In the genomic region with DNA sequence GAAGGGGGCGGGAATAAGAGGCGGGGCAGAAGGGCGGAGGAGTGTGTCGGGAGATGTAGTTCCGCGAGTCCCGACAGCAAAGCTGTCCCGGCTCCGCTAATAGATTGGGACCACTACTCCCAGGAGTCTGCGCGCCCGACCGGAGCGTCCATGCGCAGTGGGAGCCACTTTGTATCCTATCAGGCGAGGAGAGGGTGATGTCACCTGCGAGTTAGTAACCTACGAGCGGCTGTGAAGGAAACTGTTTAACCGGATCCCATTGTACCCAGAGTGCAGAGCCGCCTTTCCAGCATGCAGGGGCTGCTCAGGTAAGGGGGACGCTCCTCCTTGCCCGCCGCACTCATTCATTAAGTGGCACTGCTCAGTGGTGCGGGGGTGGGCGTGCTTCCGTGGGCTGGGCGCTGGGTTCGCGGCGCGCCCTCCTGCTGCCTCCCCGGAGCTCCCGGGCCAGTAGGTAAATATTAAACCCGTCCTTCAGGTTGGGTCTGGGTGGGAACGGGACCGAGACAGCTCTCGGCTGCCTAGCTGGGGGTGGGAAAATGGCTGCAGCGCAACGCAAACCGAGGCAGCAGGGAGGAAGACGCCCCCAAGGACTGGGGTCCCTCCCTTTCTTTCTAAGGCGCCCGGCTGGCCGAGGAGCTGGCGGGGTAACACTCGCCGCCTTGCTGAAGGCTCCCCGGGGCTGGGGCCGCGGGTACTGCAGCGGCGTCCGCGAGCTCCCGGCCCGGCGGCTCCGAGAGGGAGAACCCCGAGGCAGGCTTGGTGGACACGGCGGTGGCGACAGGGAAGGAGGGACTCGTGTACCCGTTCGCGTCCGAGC, we compare ENCODE assay signal across 1 cellular context.
TF ChIP-seq lines count a peak whose summit lies in the region.

A gene (plus strand): TSS at position 207 of the 820 bp plus-strand sequence. CDS start 74,811 bp downstream, outside the sequence.

TF ChIP-seq in HepG2, 621 proteins besides CTCF, POLR2A, EP300 and RAD21 (continues in another document):
- TF ChIP-seq, protein P1, sequence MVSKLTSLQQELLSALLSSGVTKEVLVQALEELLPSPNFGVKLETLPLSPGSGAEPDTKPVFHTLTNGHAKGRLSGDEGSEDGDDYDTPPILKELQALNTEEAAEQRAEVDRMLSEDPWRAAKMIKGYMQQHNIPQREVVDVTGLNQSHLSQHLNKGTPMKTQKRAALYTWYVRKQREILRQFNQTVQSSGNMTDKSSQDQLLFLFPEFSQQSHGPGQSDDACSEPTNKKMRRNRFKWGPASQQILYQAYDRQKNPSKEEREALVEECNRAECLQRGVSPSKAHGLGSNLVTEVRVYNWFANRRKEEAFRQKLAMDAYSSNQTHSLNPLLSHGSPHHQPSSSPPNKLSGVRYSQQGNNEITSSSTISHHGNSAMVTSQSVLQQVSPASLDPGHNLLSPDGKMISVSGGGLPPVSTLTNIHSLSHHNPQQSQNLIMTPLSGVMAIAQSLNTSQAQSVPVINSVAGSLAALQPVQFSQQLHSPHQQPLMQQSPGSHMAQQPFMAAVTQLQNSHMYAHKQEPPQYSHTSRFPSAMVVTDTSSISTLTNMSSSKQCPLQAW (CRISPR knock-in tag; IDR thresholded peaks at IDR 0.05) = peak; percentile 51; the same call in 1 of the 2 replicates
- TF ChIP-seq, protein P2, sequence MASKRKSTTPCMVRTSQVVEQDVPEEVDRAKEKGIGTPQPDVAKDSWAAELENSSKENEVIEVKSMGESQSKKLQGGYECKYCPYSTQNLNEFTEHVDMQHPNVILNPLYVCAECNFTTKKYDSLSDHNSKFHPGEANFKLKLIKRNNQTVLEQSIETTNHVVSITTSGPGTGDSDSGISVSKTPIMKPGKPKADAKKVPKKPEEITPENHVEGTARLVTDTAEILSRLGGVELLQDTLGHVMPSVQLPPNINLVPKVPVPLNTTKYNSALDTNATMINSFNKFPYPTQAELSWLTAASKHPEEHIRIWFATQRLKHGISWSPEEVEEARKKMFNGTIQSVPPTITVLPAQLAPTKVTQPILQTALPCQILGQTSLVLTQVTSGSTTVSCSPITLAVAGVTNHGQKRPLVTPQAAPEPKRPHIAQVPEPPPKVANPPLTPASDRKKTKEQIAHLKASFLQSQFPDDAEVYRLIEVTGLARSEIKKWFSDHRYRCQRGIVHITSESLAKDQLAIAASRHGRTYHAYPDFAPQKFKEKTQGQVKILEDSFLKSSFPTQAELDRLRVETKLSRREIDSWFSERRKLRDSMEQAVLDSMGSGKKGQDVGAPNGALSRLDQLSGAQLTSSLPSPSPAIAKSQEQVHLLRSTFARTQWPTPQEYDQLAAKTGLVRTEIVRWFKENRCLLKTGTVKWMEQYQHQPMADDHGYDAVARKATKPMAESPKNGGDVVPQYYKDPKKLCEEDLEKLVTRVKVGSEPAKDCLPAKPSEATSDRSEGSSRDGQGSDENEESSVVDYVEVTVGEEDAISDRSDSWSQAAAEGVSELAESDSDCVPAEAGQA (IDR thresholded peaks at IDR 0.05; ENCODE audit: low read depth) = 0 out of 2 replicates have a peak, but pooled peaks have one; percentile 27
- TF ChIP-seq, protein P2 (CRISPR knock-in tag; IDR thresholded peaks at IDR 0.05; ENCODE audit: borderline replicate concordance) = no peak
- TF ChIP-seq CENPT (CRISPR knock-in tag; IDR thresholded peaks at IDR 0.05; ENCODE audit: low read depth) (no peak), YEATS4 (CRISPR knock-in tag; IDR thresholded peaks at IDR 0.05; ENCODE audit: borderline replicate concordance) (0 out of 2 replicates have a peak, but pooled peaks have one; percentile 18), ZNF354B (CRISPR knock-in tag; IDR thresholded peaks at IDR 0.05) (no peak), ARNT2 (CRISPR knock-in tag; IDR thresholded peaks at IDR 0.05; ENCODE audit: low read depth) (peak; percentile 25), XRCC5 (optimal IDR thresholded peaks at IDR 0.05; ENCODE audit: low read length) (no peak), NR2F2 (IDR thresholded peaks at IDR 0.05; ENCODE audit: borderline replicate concordance, low read depth) (0 out of 2 replicates have a peak, but pooled peaks have one; percentile 6), BCL6 (CRISPR knock-in tag; IDR thresholded peaks at IDR 0.05) (no peak; the same call in 1 of the 2 replicates), TGIF2 (CRISPR knock-in tag; IDR thresholded peaks at IDR 0.05) (0 out of 2 replicates have a peak, but pooled peaks have one; percentile 13), RFXAP (CRISPR knock-in tag; IDR thresholded peaks at IDR 0.05; ENCODE audit: borderline replicate concordance) (0 out of 2 replicates have a peak, but pooled peaks have one; percentile 33), FOXP1 (IDR thresholded peaks at IDR 0.05) (no peak), FOXP1 (CRISPR knock-in tag; IDR thresholded peaks at IDR 0.05) (no peak), KLF16 (CRISPR knock-in tag; IDR thresholded peaks at IDR 0.05) (peak in 1 of 2 experiments; percentile 37; a peak in 1 of 4 replicates), KMT2A (CRISPR knock-in tag; IDR thresholded peaks at IDR 0.05) (peak; percentile 63; the same call in 1 of the 2 replicates), MED13 (CRISPR knock-in tag; IDR thresholded peaks at IDR 0.05) (peak; percentile 21; the same call in 1 of the 2 replicates), SALL2 (CRISPR knock-in tag; IDR thresholded peaks at IDR 0.05) (0 out of 2 replicates have a peak, but pooled peaks have one; percentile 30), KLF12 (CRISPR knock-in tag; IDR thresholded peaks at IDR 0.05; ENCODE audit: borderline replicate concordance) (peak; percentile 80), ZNF747 (CRISPR knock-in tag; IDR thresholded peaks at IDR 0.05; ENCODE audit: borderline replicate concordance) (no peak; the same call in 1 of the 2 replicates)
- TF ChIP-seq, protein P3, sequence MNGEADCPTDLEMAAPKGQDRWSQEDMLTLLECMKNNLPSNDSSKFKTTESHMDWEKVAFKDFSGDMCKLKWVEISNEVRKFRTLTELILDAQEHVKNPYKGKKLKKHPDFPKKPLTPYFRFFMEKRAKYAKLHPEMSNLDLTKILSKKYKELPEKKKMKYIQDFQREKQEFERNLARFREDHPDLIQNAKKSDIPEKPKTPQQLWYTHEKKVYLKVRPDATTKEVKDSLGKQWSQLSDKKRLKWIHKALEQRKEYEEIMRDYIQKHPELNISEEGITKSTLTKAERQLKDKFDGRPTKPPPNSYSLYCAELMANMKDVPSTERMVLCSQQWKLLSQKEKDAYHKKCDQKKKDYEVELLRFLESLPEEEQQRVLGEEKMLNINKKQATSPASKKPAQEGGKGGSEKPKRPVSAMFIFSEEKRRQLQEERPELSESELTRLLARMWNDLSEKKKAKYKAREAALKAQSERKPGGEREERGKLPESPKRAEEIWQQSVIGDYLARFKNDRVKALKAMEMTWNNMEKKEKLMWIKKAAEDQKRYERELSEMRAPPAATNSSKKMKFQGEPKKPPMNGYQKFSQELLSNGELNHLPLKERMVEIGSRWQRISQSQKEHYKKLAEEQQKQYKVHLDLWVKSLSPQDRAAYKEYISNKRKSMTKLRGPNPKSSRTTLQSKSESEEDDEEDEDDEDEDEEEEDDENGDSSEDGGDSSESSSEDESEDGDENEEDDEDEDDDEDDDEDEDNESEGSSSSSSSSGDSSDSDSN (CRISPR knock-in tag; IDR thresholded peaks at IDR 0.05) = peak; percentile 85
- TF ChIP-seq, protein P4, sequence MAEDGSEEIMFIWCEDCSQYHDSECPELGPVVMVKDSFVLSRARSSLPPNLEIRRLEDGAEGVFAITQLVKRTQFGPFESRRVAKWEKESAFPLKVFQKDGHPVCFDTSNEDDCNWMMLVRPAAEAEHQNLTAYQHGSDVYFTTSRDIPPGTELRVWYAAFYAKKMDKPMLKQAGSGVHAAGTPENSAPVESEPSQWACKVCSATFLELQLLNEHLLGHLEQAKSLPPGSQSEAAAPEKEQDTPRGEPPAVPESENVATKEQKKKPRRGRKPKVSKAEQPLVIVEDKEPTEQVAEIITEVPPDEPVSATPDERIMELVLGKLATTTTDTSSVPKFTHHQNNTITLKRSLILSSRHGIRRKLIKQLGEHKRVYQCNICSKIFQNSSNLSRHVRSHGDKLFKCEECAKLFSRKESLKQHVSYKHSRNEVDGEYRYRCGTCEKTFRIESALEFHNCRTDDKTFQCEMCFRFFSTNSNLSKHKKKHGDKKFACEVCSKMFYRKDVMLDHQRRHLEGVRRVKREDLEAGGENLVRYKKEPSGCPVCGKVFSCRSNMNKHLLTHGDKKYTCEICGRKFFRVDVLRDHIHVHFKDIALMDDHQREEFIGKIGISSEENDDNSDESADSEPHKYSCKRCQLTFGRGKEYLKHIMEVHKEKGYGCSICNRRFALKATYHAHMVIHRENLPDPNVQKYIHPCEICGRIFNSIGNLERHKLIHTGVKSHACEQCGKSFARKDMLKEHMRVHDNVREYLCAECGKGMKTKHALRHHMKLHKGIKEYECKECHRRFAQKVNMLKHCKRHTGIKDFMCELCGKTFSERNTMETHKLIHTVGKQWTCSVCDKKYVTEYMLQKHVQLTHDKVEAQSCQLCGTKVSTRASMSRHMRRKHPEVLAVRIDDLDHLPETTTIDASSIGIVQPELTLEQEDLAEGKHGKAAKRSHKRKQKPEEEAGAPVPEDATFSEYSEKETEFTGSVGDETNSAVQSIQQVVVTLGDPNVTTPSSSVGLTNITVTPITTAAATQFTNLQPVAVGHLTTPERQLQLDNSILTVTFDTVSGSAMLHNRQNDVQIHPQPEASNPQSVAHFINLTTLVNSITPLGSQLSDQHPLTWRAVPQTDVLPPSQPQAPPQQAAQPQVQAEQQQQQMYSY (CRISPR knock-in tag; IDR thresholded peaks at IDR 0.05) = peak; percentile 42; the same call in 1 of the 2 replicates
- TF ChIP-seq, protein P5, sequence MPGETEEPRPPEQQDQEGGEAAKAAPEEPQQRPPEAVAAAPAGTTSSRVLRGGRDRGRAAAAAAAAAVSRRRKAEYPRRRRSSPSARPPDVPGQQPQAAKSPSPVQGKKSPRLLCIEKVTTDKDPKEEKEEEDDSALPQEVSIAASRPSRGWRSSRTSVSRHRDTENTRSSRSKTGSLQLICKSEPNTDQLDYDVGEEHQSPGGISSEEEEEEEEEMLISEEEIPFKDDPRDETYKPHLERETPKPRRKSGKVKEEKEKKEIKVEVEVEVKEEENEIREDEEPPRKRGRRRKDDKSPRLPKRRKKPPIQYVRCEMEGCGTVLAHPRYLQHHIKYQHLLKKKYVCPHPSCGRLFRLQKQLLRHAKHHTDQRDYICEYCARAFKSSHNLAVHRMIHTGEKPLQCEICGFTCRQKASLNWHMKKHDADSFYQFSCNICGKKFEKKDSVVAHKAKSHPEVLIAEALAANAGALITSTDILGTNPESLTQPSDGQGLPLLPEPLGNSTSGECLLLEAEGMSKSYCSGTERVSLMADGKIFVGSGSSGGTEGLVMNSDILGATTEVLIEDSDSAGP (CRISPR knock-in tag; IDR thresholded peaks at IDR 0.05; ENCODE audit: borderline replicate concordance) = peak; percentile 52; the same call in 1 of the 2 replicates
- TF ChIP-seq, protein P6, sequence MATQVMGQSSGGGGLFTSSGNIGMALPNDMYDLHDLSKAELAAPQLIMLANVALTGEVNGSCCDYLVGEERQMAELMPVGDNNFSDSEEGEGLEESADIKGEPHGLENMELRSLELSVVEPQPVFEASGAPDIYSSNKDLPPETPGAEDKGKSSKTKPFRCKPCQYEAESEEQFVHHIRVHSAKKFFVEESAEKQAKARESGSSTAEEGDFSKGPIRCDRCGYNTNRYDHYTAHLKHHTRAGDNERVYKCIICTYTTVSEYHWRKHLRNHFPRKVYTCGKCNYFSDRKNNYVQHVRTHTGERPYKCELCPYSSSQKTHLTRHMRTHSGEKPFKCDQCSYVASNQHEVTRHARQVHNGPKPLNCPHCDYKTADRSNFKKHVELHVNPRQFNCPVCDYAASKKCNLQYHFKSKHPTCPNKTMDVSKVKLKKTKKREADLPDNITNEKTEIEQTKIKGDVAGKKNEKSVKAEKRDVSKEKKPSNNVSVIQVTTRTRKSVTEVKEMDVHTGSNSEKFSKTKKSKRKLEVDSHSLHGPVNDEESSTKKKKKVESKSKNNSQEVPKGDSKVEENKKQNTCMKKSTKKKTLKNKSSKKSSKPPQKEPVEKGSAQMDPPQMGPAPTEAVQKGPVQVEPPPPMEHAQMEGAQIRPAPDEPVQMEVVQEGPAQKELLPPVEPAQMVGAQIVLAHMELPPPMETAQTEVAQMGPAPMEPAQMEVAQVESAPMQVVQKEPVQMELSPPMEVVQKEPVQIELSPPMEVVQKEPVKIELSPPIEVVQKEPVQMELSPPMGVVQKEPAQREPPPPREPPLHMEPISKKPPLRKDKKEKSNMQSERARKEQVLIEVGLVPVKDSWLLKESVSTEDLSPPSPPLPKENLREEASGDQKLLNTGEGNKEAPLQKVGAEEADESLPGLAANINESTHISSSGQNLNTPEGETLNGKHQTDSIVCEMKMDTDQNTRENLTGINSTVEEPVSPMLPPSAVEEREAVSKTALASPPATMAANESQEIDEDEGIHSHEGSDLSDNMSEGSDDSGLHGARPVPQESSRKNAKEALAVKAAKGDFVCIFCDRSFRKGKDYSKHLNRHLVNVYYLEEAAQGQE (IDR thresholded peaks at IDR 0.05; ENCODE audit: borderline replicate concordance in 1 of 2, low read depth in 1 of 2, low read length in 2 of 2) = 0 out of 4 replicates have a peak, but pooled peaks of 1 of the 2 experiments have one; percentile 37
- TF ChIP-seq, protein P7, sequence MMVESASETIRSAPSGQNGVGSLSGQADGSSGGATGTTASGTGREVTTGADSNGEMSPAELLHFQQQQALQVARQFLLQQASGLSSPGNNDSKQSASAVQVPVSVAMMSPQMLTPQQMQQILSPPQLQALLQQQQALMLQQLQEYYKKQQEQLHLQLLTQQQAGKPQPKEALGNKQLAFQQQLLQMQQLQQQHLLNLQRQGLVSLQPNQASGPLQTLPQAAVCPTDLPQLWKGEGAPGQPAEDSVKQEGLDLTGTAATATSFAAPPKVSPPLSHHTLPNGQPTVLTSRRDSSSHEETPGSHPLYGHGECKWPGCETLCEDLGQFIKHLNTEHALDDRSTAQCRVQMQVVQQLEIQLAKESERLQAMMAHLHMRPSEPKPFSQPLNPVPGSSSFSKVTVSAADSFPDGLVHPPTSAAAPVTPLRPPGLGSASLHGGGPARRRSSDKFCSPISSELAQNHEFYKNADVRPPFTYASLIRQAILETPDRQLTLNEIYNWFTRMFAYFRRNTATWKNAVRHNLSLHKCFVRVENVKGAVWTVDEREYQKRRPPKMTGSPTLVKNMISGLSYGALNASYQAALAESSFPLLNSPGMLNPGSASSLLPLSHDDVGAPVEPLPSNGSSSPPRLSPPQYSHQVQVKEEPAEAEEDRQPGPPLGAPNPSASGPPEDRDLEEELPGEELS (CRISPR knock-in tag; IDR thresholded peaks at IDR 0.05) = peak; percentile 10; the same call in 1 of the 2 replicates
- TF ChIP-seq, protein P8, sequence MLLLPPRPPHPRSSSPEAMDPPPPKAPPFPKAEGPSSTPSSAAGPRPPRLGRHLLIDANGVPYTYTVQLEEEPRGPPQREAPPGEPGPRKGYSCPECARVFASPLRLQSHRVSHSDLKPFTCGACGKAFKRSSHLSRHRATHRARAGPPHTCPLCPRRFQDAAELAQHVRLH (CRISPR knock-in tag; IDR thresholded peaks at IDR 0.05; ENCODE audit: borderline replicate concordance, low read depth) = peak; percentile 68; the same call in 1 of the 2 replicates
